Comparison of ENCODE assay signal across 9 cellular contexts in the genomic region with DNA sequence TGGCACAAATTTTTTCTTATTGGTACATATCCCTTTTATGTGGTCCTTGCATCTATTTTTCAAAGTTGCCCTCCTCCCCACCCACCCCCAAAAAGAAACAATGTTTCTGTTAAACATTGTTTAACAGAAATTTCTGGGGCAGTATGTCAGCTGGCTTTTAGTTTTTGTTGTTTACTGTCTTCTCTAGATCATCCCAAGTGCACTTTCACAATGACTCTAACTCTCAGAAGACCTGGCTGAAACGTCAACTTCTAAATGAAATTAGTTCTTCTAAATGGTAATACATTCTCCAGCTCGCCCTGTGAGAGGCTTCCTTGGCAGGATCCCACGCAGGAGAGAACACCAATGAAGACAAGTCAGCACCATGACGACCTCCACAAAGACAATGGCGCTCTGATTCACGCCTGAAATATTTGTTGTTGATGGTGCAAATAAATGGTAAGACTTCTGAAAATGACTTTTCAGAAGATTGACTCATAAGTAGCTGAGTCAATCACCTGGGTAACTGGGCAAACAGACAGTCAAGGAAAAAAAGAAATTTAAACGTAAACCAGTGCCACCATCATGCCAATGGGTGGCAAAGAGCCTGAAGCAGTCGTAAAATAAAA.
DNase-seq lines count a peak whose midpoint lies in the region; ATAC-seq and TF ChIP-seq lines count a peak whose summit lies in the region.
"Had no signal": no experiment of that assay in that cellular context is flagged by ENCODE, and none has a peak within 500 bp of the region (broad histone marks: within the 10 kb centered on the region; RNA-seq: fewer than 3 reads in every experiment).

No MANE protein-coding gene starts in this region.

- peak; percentile 86 for ATAC-seq in GM18498 (IDR thresholded peaks at IDR 0.05; ENCODE audit: unreplicated experiment)
- no peak for ATAC-seq in WTC11

- H3K27ac Mint-ChIP-seq in WTC11, result no peak overlapping the region
- H3K27ac Mint-ChIP-seq: activated naive CD8-positive, alpha-beta T cell treated with anti-CD3 and anti-CD28 coated beads, Interleukin-2, amount 10 ng/mL, durations not matched to agents 7 days and 5 days had no signal

- DNase-seq in HCEC 1CT (peak; percentile 2), M059J (ENCODE audit: low read depth) (peak; percentile 100), kidney glomerular epithelial cell (lab: John Stamatoyannopoulos, UW) (peak; percentile 93), NAMALWA (ENCODE audit: low spot score) (no peak), DMS79 treated with DMSO at 0.1 percent for 48 hours (lab: John Stamatoyannopoulos, UW) (no peak), WTC11 (ENCODE audit: low spot score) (no peak), islet precursor cell (no peak)
- DNase-seq: activated naive CD8-positive, alpha-beta T cell treated with anti-CD3 and anti-CD28 coated beads, Interleukin-2, amount 10 ng/mL, durations not matched to agents 7 days and 5 days had no signal

- H3K27me3 Mint-ChIP-seq in WTC11 (ENCODE audit: low read depth), result no peaks in the 10 kb centered on the region
- H3K27me3 Mint-ChIP-seq: activated naive CD8-positive, alpha-beta T cell treated with anti-CD3 and anti-CD28 coated beads, Interleukin-2, amount 10 ng/mL, durations not matched to agents 7 days and 5 days had no signal

- peaks cover 25% of the 10 kb centered on the region for H3K4me1 Mint-ChIP-seq in WTC11
- H3K4me1 Mint-ChIP-seq: activated naive CD8-positive, alpha-beta T cell treated with anti-CD3 and anti-CD28 coated beads, Interleukin-2, amount 10 ng/mL, durations not matched to agents 7 days and 5 days had no signal

- H3K9me3 Mint-ChIP-seq in WTC11, result no peaks in the 10 kb centered on the region
- H3K9me3 Mint-ChIP-seq: activated naive CD8-positive, alpha-beta T cell treated with anti-CD3 and anti-CD28 coated beads, Interleukin-2, amount 10 ng/mL, durations not matched to agents 7 days and 5 days had no signal

- POLR2A ChIA-PET in WTC11 (lab: Charles Lee), result no interaction called here

- no peak for TF ChIP-seq CTCF in WTC11 (IDR thresholded peaks at IDR 0.05)

- CTCF ChIA-PET in WTC11 (lab: Charles Lee), result no interaction called here

- H3K36me3 Mint-ChIP-seq in WTC11, result no peaks in the 10 kb centered on the region
- H3K36me3 Mint-ChIP-seq: activated naive CD8-positive, alpha-beta T cell treated with anti-CD3 and anti-CD28 coated beads, Interleukin-2, amount 10 ng/mL, durations not matched to agents 7 days and 5 days had no signal

- H3K4me3 Mint-ChIP-seq in WTC11, result no peak overlapping the region
- H3K4me3 Mint-ChIP-seq: activated naive CD8-positive, alpha-beta T cell treated with anti-CD3 and anti-CD28 coated beads, Interleukin-2, amount 10 ng/mL, durations not matched to agents 7 days and 5 days had no signal

TF ChIP-seq in WTC11, 78 proteins besides CTCF, POLR2A, EP300 and RAD21:
- no peak for TF ChIP-seq HMGA2 (CRISPR knock-in tag; IDR thresholded peaks at IDR 0.05)
- TF ChIP-seq, protein P1, sequence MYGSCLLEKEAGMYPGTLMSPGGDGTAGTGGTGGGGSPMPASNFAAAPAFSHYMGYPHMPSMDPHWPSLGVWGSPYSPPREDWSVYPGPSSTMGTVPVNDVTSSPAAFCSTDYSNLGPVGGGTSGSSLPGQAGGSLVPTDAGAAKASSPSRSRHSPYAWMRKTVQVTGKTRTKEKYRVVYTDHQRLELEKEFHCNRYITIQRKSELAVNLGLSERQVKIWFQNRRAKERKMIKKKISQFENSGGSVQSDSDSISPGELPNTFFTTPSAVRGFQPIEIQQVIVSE (CRISPR knock-in tag; IDR thresholded peaks at IDR 0.05; ENCODE audit: borderline replicate concordance), result no peak
- no peak for TF ChIP-seq RELA (CRISPR knock-in tag; IDR thresholded peaks at IDR 0.05; ENCODE audit: borderline replicate concordance)
- TF ChIP-seq NR3C1 (CRISPR knock-in tag; conservative IDR thresholded peaks at IDR 0.05; ENCODE audit: low read depth), result no peak
- no peak for TF ChIP-seq ZNF317 (CRISPR knock-in tag; IDR thresholded peaks at IDR 0.05; ENCODE audit: borderline replicate concordance, low read depth)
- TF ChIP-seq ZNF416 (CRISPR knock-in tag; IDR thresholded peaks at IDR 0.05), result no peak
- no peak for TF ChIP-seq OVOL2 (CRISPR knock-in tag; IDR thresholded peaks at IDR 0.05; ENCODE audit: borderline replicate concordance)
- no peak for TF ChIP-seq CREB1 (CRISPR knock-in tag; IDR thresholded peaks at IDR 0.05)
- TF ChIP-seq, protein P2, sequence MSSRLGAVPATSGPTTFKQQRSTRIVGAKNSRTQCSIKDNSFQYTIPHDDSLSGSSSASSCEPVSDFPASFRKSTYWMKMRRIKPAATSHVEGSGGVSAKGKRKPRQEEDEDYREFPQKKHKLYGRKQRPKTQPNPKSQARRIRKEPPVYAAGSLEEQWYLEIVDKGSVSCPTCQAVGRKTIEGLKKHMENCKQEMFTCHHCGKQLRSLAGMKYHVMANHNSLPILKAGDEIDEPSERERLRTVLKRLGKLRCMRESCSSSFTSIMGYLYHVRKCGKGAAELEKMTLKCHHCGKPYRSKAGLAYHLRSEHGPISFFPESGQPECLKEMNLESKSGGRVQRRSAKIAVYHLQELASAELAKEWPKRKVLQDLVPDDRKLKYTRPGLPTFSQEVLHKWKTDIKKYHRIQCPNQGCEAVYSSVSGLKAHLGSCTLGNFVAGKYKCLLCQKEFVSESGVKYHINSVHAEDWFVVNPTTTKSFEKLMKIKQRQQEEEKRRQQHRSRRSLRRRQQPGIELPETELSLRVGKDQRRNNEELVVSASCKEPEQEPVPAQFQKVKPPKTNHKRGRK (CRISPR knock-in tag; IDR thresholded peaks at IDR 0.05; ENCODE audit: borderline replicate concordance), result no peak
- no peak for TF ChIP-seq ETV6 (CRISPR knock-in tag; IDR thresholded peaks at IDR 0.05)
- TF ChIP-seq PREB (CRISPR knock-in tag; IDR thresholded peaks at IDR 0.05; ENCODE audit: borderline replicate concordance), result no peak
- TF ChIP-seq ATF2 (CRISPR knock-in tag; IDR thresholded peaks at IDR 0.05; ENCODE audit: borderline replicate concordance, low read depth), result no peak
- TF ChIP-seq JAZF1 (CRISPR knock-in tag; IDR thresholded peaks at IDR 0.05), result no peak
- no peak for TF ChIP-seq RORB (CRISPR knock-in tag; IDR thresholded peaks at IDR 0.05)
- TF ChIP-seq SMAD4 (CRISPR knock-in tag; IDR thresholded peaks at IDR 0.05), result no peak

Comparison
In these comparisons a context has a peak if more than half of its experiments do, and no peak if none do; other contexts are left out.
1. DNase-seq: peak in HCEC 1CT (single experiment), M059J (single experiment) and kidney glomerular epithelial cell (single experiment); none in NAMALWA (single experiment), DMS79 treated with DMSO at 0.1 percent for 48 hours (single experiment), WTC11 (single experiment) and islet precursor cell (single experiment).